In genomic region chr4:70559216-70559830, GRCh38 we compare ENCODE assay signal across 9 cellular contexts. TPM values are rescaled to one million over a fixed set of nuclear protein-coding genes. Genes with fewer than 3 reads are reported as not detected.
DNase-seq lines count a peak whose midpoint lies in the region; ATAC-seq, FAIRE-seq and TF ChIP-seq lines count a peak whose summit lies in the region.
"Had no signal": no experiment of that assay in that cellular context is flagged by ENCODE, and none has a peak within 500 bp of the region (broad histone marks: within the 10 kb centered on the region; RNA-seq: fewer than 3 reads in every experiment).

No MANE protein-coding gene starts in this region.

- H3K9ac ChIP-seq in HepG2 (ENCODE audit: insufficient read depth, low read depth, low read length): no peak overlapping the region

- H3K27me3 Mint-ChIP-seq in stimulated activated naive B cell treated with anti-CD40 and anti-IgM and Interleukin-4, amounts not matched to agents 10 μg/mL and 1 μg/mL and 100 μg/mL, for 72 hours: no peaks in the 10 kb centered on the region

- no peak for TF ChIP-seq POLR2A in HepG2 (IDR thresholded peaks at IDR 0.05; ENCODE audit: insufficient read depth in 1 of 2, low read depth in 2 of 2, low read length in 2 of 2)

- intact Hi-C loops in HepG2 (cut with micrococcal nuclease; ENCODE audit: unreplicated experiment): loop anchor here (1.0 to 5.0 kb wide), 4 partner anchors 678 to 1242 kb away; no protein-coding TSS in a partner anchor

- CTCF ChIA-PET in HepG2 (lab: Yijun Ruan, JAX; ENCODE audit: low intra/inter-chr PET ratio, low total read pairs): interaction anchor here (0.8 to 2.3 kb wide), 2 partner anchors 870 to 1241 kb away, joined by 4 to 11 read pairs; no protein-coding TSS in a partner anchor

- DNase-seq in DMS114 treated with DMSO at 0.1 percent for 48 hours (lab: John Stamatoyannopoulos, UW; ENCODE audit: unreplicated experiment) (peak; percentile 3), SK-N-DZ (ENCODE audit: low spot score) (peak; percentile 43), cerebellar cortex (ENCODE audit: low spot score) (peak; percentile 44), HepG2 (ENCODE audit: low spot score) (peak; percentile 67)
- DNase-seq in stimulated activated naive B cell treated with anti-CD40 and anti-IgM and Interleukin-4, amounts not matched to agents 10 μg/mL and 1 μg/mL and 100 μg/mL, for 72 hours: peak; percentile 6

- no peak overlapping the region for H3K4me3 ChIP-seq in HepG2 (replicated peaks in 1 of 3; ENCODE audit: insufficient read depth in 1 of 3, low read depth in 2 of 3, low read length in 3 of 3)

- ATAC-seq in GM19351 (IDR thresholded peaks at IDR 0.05; ENCODE audit: unreplicated experiment) (peak; percentile 85), HepG2 (peak; percentile 74; the same call in 2 of the 3 replicates), HG03457 (IDR thresholded peaks at IDR 0.05; ENCODE audit: unreplicated experiment) (no peak)
- peak; percentile 65 to 69 for ATAC-seq in stimulated activated naive B cell treated with anti-CD40 and anti-IgM and Interleukin-4, amounts not matched to agents 10 μg/mL and 1 μg/mL and 100 μg/mL, for 72 hours (replicated peaks)

- H3K36me3 Mint-ChIP-seq in stimulated activated naive B cell treated with anti-CD40 and anti-IgM and Interleukin-4, amounts not matched to agents 10 μg/mL and 1 μg/mL and 100 μg/mL, for 72 hours: no peaks in the 10 kb centered on the region

- no peaks in the 10 kb centered on the region for H3K79me2 ChIP-seq in HepG2 (ENCODE audit: insufficient read depth, low read length)

- FAIRE-seq in HepG2 (lab: Jason Lieb, UNC): peak; percentile 94

- no TSS peak for BruUV-seq in HepG2 (replicated peaks; lab: Mats Ljungman, UMichigan)

- H3K4me2 ChIP-seq in HepG2 (ENCODE audit: low read depth, low read length): peak overlapping the region; percentile 33; the same call in 1 of the 2 replicates

- no peak overlapping the region for H3K27ac ChIP-seq in HepG2 (ENCODE audit: extremely low read length, insufficient read depth, low read length)

- no peaks in the 10 kb centered on the region for H3K36me3 ChIP-seq in HepG2 (replicated peaks in 1 of 2; ENCODE audit: control insufficient read depth in 1 of 2, insufficient read depth in 2 of 2, low read length in 2 of 2)

- no peak overlapping the region for H2AFZ ChIP-seq in HepG2 (ENCODE audit: low read length)

- H3K4me1 Mint-ChIP-seq in stimulated activated naive B cell treated with anti-CD40 and anti-IgM and Interleukin-4, amounts not matched to agents 10 μg/mL and 1 μg/mL and 100 μg/mL, for 72 hours: peaks cover 2 to 10% of the 10 kb centered on the region in 2 donors

- WGBS in HepG2 (ENCODE audit: low lambda C conversion rate): 15% methylated on average over 2 of the region's 2 CpGs

- no peak for TF ChIP-seq EP300 in Ishikawa (IDR thresholded peaks at IDR 0.05; ENCODE audit: borderline replicate concordance)
- no peak for TF ChIP-seq EP300 in HepG2 (IDR thresholded peaks at IDR 0.05; ENCODE audit: low read depth in 2 of 2, low read length in 2 of 2)
- TF ChIP-seq EP300 in HepG2 (CRISPR knock-in tag; IDR thresholded peaks at IDR 0.05; ENCODE audit: borderline replicate concordance): no peak

- TF ChIP-seq RAD21 in Ishikawa (IDR thresholded peaks at IDR 0.05; ENCODE audit: low read depth): peak; percentile 80
- TF ChIP-seq RAD21 in HepG2 (CRISPR knock-in tag; IDR thresholded peaks at IDR 0.05): peak; percentile 34; the same call in 1 of the 2 replicates

- H3K4me1 ChIP-seq in HepG2 (ENCODE audit: insufficient read depth, low read length): peaks cover 29% of the 10 kb centered on the region

- POLR2A ChIA-PET in HepG2 (lab: Yijun Ruan, JAX): no interaction called here

- peaks cover 8% of the 10 kb centered on the region; the same call in 1 of the 2 replicates for H3K9me3 ChIP-seq in HepG2 (ENCODE audit: low read length)

- in situ Hi-C loops in HepG2 (cut with HindIII; ENCODE audit: extremely low pct_ligation_motif_present, low pct_unique_long_range_greater_than_20kb): no loop called here

- no peaks in the 10 kb centered on the region for H4K20me1 ChIP-seq in HepG2 (ENCODE audit: insufficient read depth, low read length)

- peak; percentile 81 for TF ChIP-seq CTCF in HepG2 (CRISPR knock-in tag; IDR thresholded peaks at IDR 0.05)

- no peak overlapping the region for H3K27ac Mint-ChIP-seq in stimulated activated naive B cell treated with anti-CD40 and anti-IgM and Interleukin-4, amounts not matched to agents 10 μg/mL and 1 μg/mL and 100 μg/mL, for 72 hours

- peaks cover 0 to 4% of the 10 kb centered on the region in 2 donors for H3K9me3 Mint-ChIP-seq in stimulated activated naive B cell treated with anti-CD40 and anti-IgM and Interleukin-4, amounts not matched to agents 10 μg/mL and 1 μg/mL and 100 μg/mL, for 72 hours

- no peak overlapping the region for H3K4me3 Mint-ChIP-seq in stimulated activated naive B cell treated with anti-CD40 and anti-IgM and Interleukin-4, amounts not matched to agents 10 μg/mL and 1 μg/mL and 100 μg/mL, for 72 hours

- no peaks in the 10 kb centered on the region for H3K27me3 ChIP-seq in HepG2 (ENCODE audit: control insufficient read depth in 1 of 2, insufficient read depth in 2 of 2, low read length in 2 of 2)

TF ChIP-seq in Ishikawa, 13 proteins besides CTCF, POLR2A, EP300 and RAD21 (continues in another document):
- TF ChIP-seq TCF12 (IDR thresholded peaks at IDR 0.05; ENCODE audit: low read depth) (no peak), EGR1 (IDR thresholded peaks at IDR 0.05) (no peak)
- TF ChIP-seq, protein P1, sequence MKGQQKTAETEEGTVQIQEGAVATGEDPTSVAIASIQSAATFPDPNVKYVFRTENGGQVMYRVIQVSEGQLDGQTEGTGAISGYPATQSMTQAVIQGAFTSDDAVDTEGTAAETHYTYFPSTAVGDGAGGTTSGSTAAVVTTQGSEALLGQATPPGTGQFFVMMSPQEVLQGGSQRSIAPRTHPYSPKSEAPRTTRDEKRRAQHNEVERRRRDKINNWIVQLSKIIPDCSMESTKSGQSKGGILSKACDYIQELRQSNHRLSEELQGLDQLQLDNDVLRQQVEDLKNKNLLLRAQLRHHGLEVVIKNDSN (IDR thresholded peaks at IDR 0.05): no peak

TF ChIP-seq in HepG2, 621 proteins besides CTCF, POLR2A, EP300 and RAD21 (continues in another document):
- no peak for TF ChIP-seq ZNF235 (CRISPR knock-in tag; IDR thresholded peaks at IDR 0.05; ENCODE audit: borderline replicate concordance)
- 0 out of 2 replicates have a peak, but pooled peaks have one; percentile 25 for TF ChIP-seq REPIN1 (CRISPR knock-in tag; IDR thresholded peaks at IDR 0.05; ENCODE audit: borderline replicate concordance, low read depth)
- TF ChIP-seq SETDB1 (CRISPR knock-in tag; IDR thresholded peaks at IDR 0.05; ENCODE audit: borderline replicate concordance): no peak

RNA-seq across cellular contexts. Expression of gene AMBN, which starts 32.7 kb away (rescaled TPM):
- polyA plus RNA-seq in SK-N-DZ (2014; cell fraction: cytosol; rRNA removed): not detected in 2 replicates
- not detected in 2 replicates for polyA plus RNA-seq in SK-N-DZ (2014; cell fraction: nucleus; rRNA removed)
- total RNA-seq in HepG2 (2016; rRNA removed; fragmentation: Illumina TruSeq; extraction: Trizol): not detected in 2 replicates
- not detected in 2 replicates for total RNA-seq in HepG2 (2016; cell fraction: cytosol; rRNA removed; fragmentation: Illumina TruSeq; extraction: Trizol; ENCODE audit: low read depth)
- not detected in 2 replicates for total RNA-seq in HepG2 (2016; cell fraction: insoluble cytoplasmic fraction; rRNA removed; fragmentation: Illumina TruSeq; extraction: Trizol)
- not detected in 2 replicates for total RNA-seq in HepG2 (2016; cell fraction: membrane; rRNA removed; fragmentation: Illumina TruSeq; extraction: Trizol)
- not detected in 2 replicates for total RNA-seq in HepG2 (2016; cell fraction: nucleus; rRNA removed; fragmentation: Illumina TruSeq; extraction: Trizol)
- polyA plus RNA-seq in HepG2 (2011; rRNA removed): not detected in 2 replicates
- not detected in 2 replicates for polyA plus RNA-seq in HepG2 (2011; cell fraction: cytosol; rRNA removed)
- polyA plus RNA-seq in HepG2 (2011; cell fraction: nucleus; rRNA removed): not detected in 2 replicates
- not detected in 2 replicates for polyA plus RNA-seq in HepG2 (2012)
- polyA plus RNA-seq in HepG2 (2016; cell fraction: cytosol; fragmentation: Illumina TruSeq; extraction: Trizol; ENCODE audit: low read depth): not detected in 2 replicates
- not detected in 2 replicates for polyA plus RNA-seq in HepG2 (2016; cell fraction: insoluble cytoplasmic fraction; fragmentation: Illumina TruSeq; extraction: Trizol; ENCODE audit: low read depth)
- not detected in 2 replicates for polyA plus RNA-seq in HepG2 (2016; cell fraction: membrane; fragmentation: Illumina TruSeq; extraction: Trizol; ENCODE audit: low read depth)
- polyA plus RNA-seq in HepG2 (2016; cell fraction: nucleus; fragmentation: Illumina TruSeq; extraction: Trizol; ENCODE audit: insufficient read depth, low read depth): not detected in 2 replicates
- polyA minus RNA-seq in HepG2 (2011; rRNA and poly(A)+ RNA removed; ENCODE audit: low replicate concordance): not detected in 2 replicates
- polyA minus RNA-seq in HepG2 (2011; cell fraction: cytosol; rRNA and poly(A)+ RNA removed): not detected in 2 replicates
- not detected in 2 replicates for polyA minus RNA-seq in HepG2 (2011; cell fraction: nucleus; rRNA and poly(A)+ RNA removed)

RNA-seq across cellular contexts. Expression of gene AMTN, which starts 41.0 kb away (rescaled TPM):
- polyA plus RNA-seq in SK-N-DZ (2014; cell fraction: cytosol; rRNA removed): not detected in 2 replicates
- not detected in 2 replicates for polyA plus RNA-seq in SK-N-DZ (2014; cell fraction: nucleus; rRNA removed)
- 0.15 TPM in 1 of 2 replicates, not detected in the other for total RNA-seq in HepG2 (2016; rRNA removed; fragmentation: Illumina TruSeq; extraction: Trizol)
- total RNA-seq in HepG2 (2016; cell fraction: cytosol; rRNA removed; fragmentation: Illumina TruSeq; extraction: Trizol; ENCODE audit: low read depth): not detected in 2 replicates
- total RNA-seq in HepG2 (2016; cell fraction: insoluble cytoplasmic fraction; rRNA removed; fragmentation: Illumina TruSeq; extraction: Trizol): not detected in 2 replicates
- total RNA-seq in HepG2 (2016; cell fraction: membrane; rRNA removed; fragmentation: Illumina TruSeq; extraction: Trizol): not detected in 2 replicates
- not detected in 2 replicates for total RNA-seq in HepG2 (2016; cell fraction: nucleus; rRNA removed; fragmentation: Illumina TruSeq; extraction: Trizol)
- not detected in 2 replicates for polyA plus RNA-seq in HepG2 (2011; rRNA removed)
- polyA plus RNA-seq in HepG2 (2011; cell fraction: cytosol; rRNA removed): not detected in 2 replicates
- not detected in 2 replicates for polyA plus RNA-seq in HepG2 (2011; cell fraction: nucleus; rRNA removed)
- polyA plus RNA-seq in HepG2 (2012): not detected in 2 replicates
- polyA plus RNA-seq in HepG2 (2016; cell fraction: cytosol; fragmentation: Illumina TruSeq; extraction: Trizol; ENCODE audit: low read depth): not detected in 2 replicates
- polyA plus RNA-seq in HepG2 (2016; cell fraction: insoluble cytoplasmic fraction; fragmentation: Illumina TruSeq; extraction: Trizol; ENCODE audit: low read depth): not detected in 2 replicates
- not detected in 2 replicates for polyA plus RNA-seq in HepG2 (2016; cell fraction: membrane; fragmentation: Illumina TruSeq; extraction: Trizol; ENCODE audit: low read depth)
- polyA plus RNA-seq in HepG2 (2016; cell fraction: nucleus; fragmentation: Illumina TruSeq; extraction: Trizol; ENCODE audit: insufficient read depth, low read depth): not detected in 2 replicates
- not detected in 2 replicates for polyA minus RNA-seq in HepG2 (2011; rRNA and poly(A)+ RNA removed; ENCODE audit: low replicate concordance)
- not detected in 2 replicates for polyA minus RNA-seq in HepG2 (2011; cell fraction: cytosol; rRNA and poly(A)+ RNA removed)
- not detected in 2 replicates for polyA minus RNA-seq in HepG2 (2011; cell fraction: nucleus; rRNA and poly(A)+ RNA removed)
- polyA plus RNA-seq: adipose tissue had no signal

Comparison
In these comparisons a context has a peak if more than half of its experiments do, and no peak if none do; other contexts are left out.
1. DNase-seq: peak in every context shown above with its lines; median percentile 67 in HepG2; 44 in cerebellar cortex; 43 in SK-N-DZ; 6 in stimulated activated naive B cell treated with anti-CD40 and anti-IgM and Interleukin-4, amounts not matched to agents 10 μg/mL and 1 μg/mL and 100 μg/mL, for 72 hours; 3 in DMS114 treated with DMSO at 0.1 percent for 48 hours.